ENCODE assay signal across 27 cellular contexts in the genomic region with DNA sequence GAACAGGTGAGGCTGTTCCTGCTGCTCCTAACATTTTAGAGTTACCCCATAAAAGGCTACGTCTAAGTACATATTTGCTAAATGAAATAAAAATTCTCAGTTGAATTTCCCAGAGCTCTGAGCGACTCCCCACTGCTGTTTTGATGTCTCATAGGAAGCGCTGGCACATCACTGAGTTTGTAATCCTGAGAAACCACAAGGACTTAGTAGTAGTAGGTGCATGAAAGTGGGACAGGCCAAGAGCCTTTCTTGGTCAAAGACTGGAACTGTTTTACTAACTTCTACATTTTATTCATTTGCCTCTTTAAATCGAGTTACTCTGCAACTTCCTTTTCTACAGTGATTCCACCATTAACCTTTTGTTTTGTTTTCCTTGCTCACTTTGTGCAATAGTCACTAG.
"Had no signal": no experiment of that assay in that cellular context is flagged by ENCODE, and none has a peak within 500 bp of the region (broad histone marks: within the 10 kb centered on the region; RNA-seq: fewer than 3 reads in every experiment).

No MANE protein-coding gene starts in this region.

- H3K4me1 Mint-ChIP-seq: endodermal cell; naive thymus-derived CD8-positive, alpha-beta T cell; nephron progenitor cell; stimulated activated naive B cell treated with anti-CD40 and anti-IgM and Interleukin-4, amounts not matched to agents 10 μg/mL and 1 μg/mL and 100 μg/mL, for 72 hours had no signal

- DNase-seq: colonic mucosa; effector CD8-positive, alpha-beta T cell; endodermal cell; erythroblast; esophagus squamous epithelium; foreskin melanocyte; glutamatergic neuron; heart right ventricle; hippocampal formation; islet precursor cell; kidney glomerular epithelial cell; left ventricle myocardium superior; lower lobe of right lung; naive thymus-derived CD8-positive, alpha-beta T cell; nephron progenitor cell; nucleus accumbens; spleen; stimulated activated CD4-positive, alpha-beta T cell treated with anti-CD3 and anti-CD28 coated beads, Interleukin-4, amount 100 ng/mL, for 4 hours; stimulated activated naive B cell treated with anti-CD40 and anti-IgM and Interleukin-4, amounts not matched to agents 10 μg/mL and 1 μg/mL and 100 μg/mL, for 72 hours; upper lobe of left lung had no signal

- H3K4me3 ChIP-seq: colonic mucosa, esophagus squamous epithelium, heart right ventricle, lower lobe of right lung, prostate gland, right atrium auricular region, spleen, thoracic aorta, tibial nerve, upper lobe of left lung had no signal

- H3K4me3 Mint-ChIP-seq: dendritic cell treated with granulocyte-macrophage colony-stimulating factor and Interleukin-4, amounts not matched to agents 40 ng/mL and 50 ng/mL, for 4 days; endodermal cell; naive thymus-derived CD8-positive, alpha-beta T cell; nephron progenitor cell; stimulated activated naive B cell treated with anti-CD40 and anti-IgM and Interleukin-4, amounts not matched to agents 10 μg/mL and 1 μg/mL and 100 μg/mL, for 72 hours; stimulated activated naive CD8-positive, alpha-beta T cell treated with anti-CD3 and anti-CD28 coated beads, Interleukin-15, Interleukin-2, amounts not matched to agents 100 ng/mL and 50 ng/mL, for 24 hours had no signal

- H3K9me3 Mint-ChIP-seq: endodermal cell had no signal

- H3K9me3 ChIP-seq: colonic mucosa, esophagus squamous epithelium, lower lobe of right lung, prostate gland, right atrium auricular region, thoracic aorta, tibial nerve, upper lobe of left lung had no signal

- H3K36me3 ChIP-seq: colonic mucosa, esophagus squamous epithelium, heart right ventricle, lower lobe of right lung, prostate gland, right atrium auricular region, spleen, thoracic aorta, tibial nerve, upper lobe of left lung had no signal

- ATAC-seq: heart right ventricle; left ventricle myocardium superior; lower lobe of right lung; naive thymus-derived CD8-positive, alpha-beta T cell; sciatic nerve; stimulated activated naive B cell treated with anti-CD40 and anti-IgM and Interleukin-4, amounts not matched to agents 10 μg/mL and 1 μg/mL and 100 μg/mL, for 72 hours had no signal

- H3K27ac ChIP-seq: colonic mucosa, esophagus squamous epithelium, heart right ventricle, lower lobe of right lung, prostate gland, right atrium auricular region, spleen, thoracic aorta, tibial nerve, upper lobe of left lung had no signal

- H3K27ac Mint-ChIP-seq: dendritic cell treated with granulocyte-macrophage colony-stimulating factor and Interleukin-4, amounts not matched to agents 40 ng/mL and 50 ng/mL, for 4 days; endodermal cell; naive thymus-derived CD8-positive, alpha-beta T cell; nephron progenitor cell; stimulated activated naive B cell treated with anti-CD40 and anti-IgM and Interleukin-4, amounts not matched to agents 10 μg/mL and 1 μg/mL and 100 μg/mL, for 72 hours; stimulated activated naive CD8-positive, alpha-beta T cell treated with anti-CD3 and anti-CD28 coated beads, Interleukin-15, Interleukin-2, amounts not matched to agents 100 ng/mL and 50 ng/mL, for 24 hours had no signal

- H3K27me3 ChIP-seq: colonic mucosa, esophagus squamous epithelium, heart right ventricle, right atrium auricular region, tibial nerve, upper lobe of left lung had no signal

- H3K4me1 ChIP-seq: colonic mucosa, esophagus squamous epithelium, prostate gland had no signal
